Comparison of ENCODE assay signal across 8 cellular contexts in the genomic region with DNA sequence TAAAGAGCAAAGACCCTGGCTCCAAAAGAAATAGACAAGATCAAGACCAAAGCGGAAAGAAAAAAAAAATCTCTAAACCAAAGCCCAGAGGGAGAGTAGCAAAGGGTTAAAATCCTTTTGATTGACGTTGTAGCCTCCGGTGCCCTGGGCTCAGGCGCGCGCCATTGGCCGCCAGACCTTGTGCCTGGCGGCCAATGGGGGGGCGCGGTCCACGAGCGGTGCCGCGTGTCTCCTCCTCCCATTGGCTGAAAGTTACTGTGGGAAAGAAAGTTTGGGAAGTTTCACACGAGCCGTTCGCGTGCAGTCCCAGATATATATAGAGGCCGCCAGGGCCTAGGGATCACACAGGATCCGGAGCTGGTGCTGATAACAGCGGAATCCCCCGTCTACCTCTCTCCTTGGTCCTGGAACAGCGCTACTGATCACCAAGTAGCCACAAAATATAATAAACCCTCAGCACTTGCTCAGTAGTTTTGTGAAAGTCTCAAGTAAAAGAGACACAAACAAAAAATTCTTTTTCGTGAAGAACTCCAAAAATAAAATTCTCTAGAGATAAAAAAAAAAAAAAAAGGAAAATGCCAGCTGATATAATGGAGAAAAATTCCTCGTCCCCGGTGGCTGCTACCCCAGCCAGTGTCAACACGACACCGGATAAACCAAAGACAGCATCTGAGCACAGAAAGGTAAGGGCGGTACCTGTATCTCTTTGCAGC. TPM values are rescaled to one million over a fixed set of nuclear protein-coding genes. Genes with fewer than 3 reads are reported as not detected.
DNase-seq lines count a peak whose midpoint lies in the region; ATAC-seq and TF ChIP-seq lines count a peak whose summit lies in the region.

HES1 (plus strand) TSS at position 343 of the 713 bp plus-strand sequence; CDS start at position 576, 233 bp downstream.

- 1% methylated on average over 27 of the region's 29 CpGs for WGBS in SK-N-SH (ENCODE audit: low lambda C conversion rate)

- no peaks in the 10 kb centered on the region for H3K9me2 ChIP-seq in SK-N-SH

- DNase-seq in DMS 273 (lab: John Stamatoyannopoulos, UW; ENCODE audit: unreplicated experiment) (peak; percentile 99), NCI-H1048 (lab: John Stamatoyannopoulos, UW) (peak; percentile 72), SK-N-SH (peak; percentile 85), T47D (ENCODE audit: low read depth in 1 of 2, low spot score in 1 of 2) (peak; percentile 100), iPS DF 19.7 (ENCODE audit: low read depth, low spot score) (peak; percentile 90), pulmonary artery endothelial cell (ENCODE audit: low read depth, low spot score) (peak; percentile 94), SKM-1 (lab: John Stamatoyannopoulos, UW; ENCODE audit: unreplicated experiment) (no peak)

- ATAC-seq in GM21717 (IDR thresholded peaks at IDR 0.05; ENCODE audit: unreplicated experiment): peak; percentile 27

- H3K4me2 ChIP-seq in SK-N-SH: peak within 1 kb of the TSS; percentile 99

- peak within 1 kb of the TSS; percentile 96 for H3K9ac ChIP-seq in SK-N-SH

- peaks cover 0 to 7% of the 10 kb centered on the region in 2 experiments for H3K36me3 ChIP-seq in SK-N-SH (replicated peaks in 1 of 2; ENCODE audit: control insufficient read depth in 1 of 2, insufficient read depth in 2 of 2, low read length in 1 of 2)

- CTCF ChIA-PET in SK-N-SH (lab: Yijun Ruan, JAX): interaction anchor here (0.7 to 7.7 kb wide), 18 partner anchors 11 to 470 kb away, joined by 3 to 94 read pairs (median 4); no protein-coding TSS in a partner anchor

- H3K4me3 ChIP-seq in SK-N-SH (ENCODE audit: low read depth in 2 of 2, low read length in 1 of 2): peak within 1 kb of the TSS; percentile 71 to 83

- in situ Hi-C loops in T47D (cut with HindIII; ENCODE audit: low pct_unique_long_range_greater_than_20kb, low sequenced_read_pairs): no loop called here

- H3F3A ChIP-seq in SK-N-SH (replicated peaks; ENCODE audit: insufficient read depth): peaks cover 56% of the 10 kb centered on the region

- POLR2A ChIA-PET in SK-N-SH (lab: Yijun Ruan, JAX): interaction anchor here (0.6 to 1.4 kb wide), 3 partner anchors 32 to 330 kb away, joined by 3 to 6 read pairs (median 4); no protein-coding TSS in a partner anchor

- peaks cover 23 to 65% of the 10 kb centered on the region in 2 experiments; a peak in 3 of 4 replicates for H3K4me1 ChIP-seq in SK-N-SH (ENCODE audit: control insufficient read depth in 1 of 2, insufficient read depth in 2 of 2, low read depth in 1 of 2, low read length in 1 of 2)

- H2AFZ ChIP-seq in SK-N-SH (ENCODE audit: low read depth): peak within 1 kb of the TSS; percentile 75

- peaks cover 26% of the 10 kb centered on the region for H4K20me1 ChIP-seq in SK-N-SH (ENCODE audit: insufficient read depth)

- TF ChIP-seq CTCF in SK-N-SH (IDR thresholded peaks at IDR 0.05): no peak

- H3K9me3 ChIP-seq in SK-N-SH: no peaks in the 10 kb centered on the region

- peaks cover 21% of the 10 kb centered on the region for H3K79me2 ChIP-seq in SK-N-SH (ENCODE audit: insufficient read depth)

- peak within 1 kb of the TSS; percentile 94 to 96 for H3K27ac ChIP-seq in SK-N-SH (ENCODE audit: low read depth in 2 of 2, low read length in 1 of 2)

- TF ChIP-seq RAD21 in SK-N-SH (IDR thresholded peaks at IDR 0.05; ENCODE audit: low read length): no peak; the same call in 1 of the 2 replicates

- no peaks in the 10 kb centered on the region for H3K27me3 ChIP-seq in SK-N-SH (ENCODE audit: insufficient read depth)

- TF ChIP-seq EP300 in SK-N-SH (IDR thresholded peaks at IDR 0.05; ENCODE audit: borderline replicate concordance in 1 of 2, low read depth in 1 of 2, low read length in 1 of 2): no peak

TF ChIP-seq in SK-N-SH, 30 proteins besides CTCF, POLR2A, EP300 and RAD21:
- TF ChIP-seq, protein P1, sequence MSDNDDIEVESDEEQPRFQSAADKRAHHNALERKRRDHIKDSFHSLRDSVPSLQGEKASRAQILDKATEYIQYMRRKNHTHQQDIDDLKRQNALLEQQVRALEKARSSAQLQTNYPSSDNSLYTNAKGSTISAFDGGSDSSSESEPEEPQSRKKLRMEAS (IDR thresholded peaks at IDR 0.05; ENCODE audit: low read depth): peak; percentile 90
- TF ChIP-seq TEAD4 (IDR thresholded peaks at IDR 0.05; ENCODE audit: borderline replicate concordance, insufficient read depth): no peak
- TF ChIP-seq SIN3A (IDR thresholded peaks at IDR 0.05; ENCODE audit: borderline replicate concordance, low read depth, low read length): peak; percentile 91; the same call in 1 of the 2 replicates
- peak; percentile 91 for TF ChIP-seq RCOR1 (IDR thresholded peaks at IDR 0.05; ENCODE audit: low read length)
- TF ChIP-seq RXRA (IDR thresholded peaks at IDR 0.05; ENCODE audit: borderline replicate concordance, low read depth): no peak
- TF ChIP-seq, protein P2, sequence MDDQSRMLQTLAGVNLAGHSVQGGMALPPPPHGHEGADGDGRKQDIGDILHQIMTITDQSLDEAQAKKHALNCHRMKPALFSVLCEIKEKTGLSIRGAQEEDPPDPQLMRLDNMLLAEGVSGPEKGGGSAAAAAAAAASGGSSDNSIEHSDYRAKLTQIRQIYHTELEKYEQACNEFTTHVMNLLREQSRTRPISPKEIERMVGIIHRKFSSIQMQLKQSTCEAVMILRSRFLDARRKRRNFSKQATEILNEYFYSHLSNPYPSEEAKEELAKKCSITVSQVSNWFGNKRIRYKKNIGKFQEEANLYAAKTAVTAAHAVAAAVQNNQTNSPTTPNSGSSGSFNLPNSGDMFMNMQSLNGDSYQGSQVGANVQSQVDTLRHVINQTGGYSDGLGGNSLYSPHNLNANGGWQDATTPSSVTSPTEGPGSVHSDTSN (IDR thresholded peaks at IDR 0.05): peak; percentile 95
- TF ChIP-seq CHD2 (IDR thresholded peaks at IDR 0.05; ENCODE audit: low read length, partially characterized antibody): peak; percentile 25
- TF ChIP-seq FOSL2 (IDR thresholded peaks at IDR 0.05; ENCODE audit: borderline replicate concordance, low read depth): no peak
- no peak for TF ChIP-seq MEF2A (IDR thresholded peaks at IDR 0.05; ENCODE audit: borderline replicate concordance, low read depth)
- peak; percentile 55; the same call in 1 of the 2 replicates for TF ChIP-seq MXI1 (IDR thresholded peaks at IDR 0.05; ENCODE audit: low read depth, low read length)
- TF ChIP-seq YY1 (IDR thresholded peaks at IDR 0.05; ENCODE audit: low read depth): peak; percentile 26; the same call in 1 of the 2 replicates
- peak; percentile 85 for TF ChIP-seq TAF1 (IDR thresholded peaks at IDR 0.05; ENCODE audit: borderline replicate concordance, low read depth, low read length)
- TF ChIP-seq POLR2AphosphoS5 (IDR thresholded peaks at IDR 0.05; ENCODE audit: low read depth, low read length): peak; percentile 94
- TF ChIP-seq RFX5 (IDR thresholded peaks at IDR 0.05; ENCODE audit: low read length): peak; percentile 82; the same call in 1 of the 2 replicates
- TF ChIP-seq TCF12 (IDR thresholded peaks at IDR 0.05): no peak; the same call in 1 of the 2 replicates
- TF ChIP-seq, protein P3, sequence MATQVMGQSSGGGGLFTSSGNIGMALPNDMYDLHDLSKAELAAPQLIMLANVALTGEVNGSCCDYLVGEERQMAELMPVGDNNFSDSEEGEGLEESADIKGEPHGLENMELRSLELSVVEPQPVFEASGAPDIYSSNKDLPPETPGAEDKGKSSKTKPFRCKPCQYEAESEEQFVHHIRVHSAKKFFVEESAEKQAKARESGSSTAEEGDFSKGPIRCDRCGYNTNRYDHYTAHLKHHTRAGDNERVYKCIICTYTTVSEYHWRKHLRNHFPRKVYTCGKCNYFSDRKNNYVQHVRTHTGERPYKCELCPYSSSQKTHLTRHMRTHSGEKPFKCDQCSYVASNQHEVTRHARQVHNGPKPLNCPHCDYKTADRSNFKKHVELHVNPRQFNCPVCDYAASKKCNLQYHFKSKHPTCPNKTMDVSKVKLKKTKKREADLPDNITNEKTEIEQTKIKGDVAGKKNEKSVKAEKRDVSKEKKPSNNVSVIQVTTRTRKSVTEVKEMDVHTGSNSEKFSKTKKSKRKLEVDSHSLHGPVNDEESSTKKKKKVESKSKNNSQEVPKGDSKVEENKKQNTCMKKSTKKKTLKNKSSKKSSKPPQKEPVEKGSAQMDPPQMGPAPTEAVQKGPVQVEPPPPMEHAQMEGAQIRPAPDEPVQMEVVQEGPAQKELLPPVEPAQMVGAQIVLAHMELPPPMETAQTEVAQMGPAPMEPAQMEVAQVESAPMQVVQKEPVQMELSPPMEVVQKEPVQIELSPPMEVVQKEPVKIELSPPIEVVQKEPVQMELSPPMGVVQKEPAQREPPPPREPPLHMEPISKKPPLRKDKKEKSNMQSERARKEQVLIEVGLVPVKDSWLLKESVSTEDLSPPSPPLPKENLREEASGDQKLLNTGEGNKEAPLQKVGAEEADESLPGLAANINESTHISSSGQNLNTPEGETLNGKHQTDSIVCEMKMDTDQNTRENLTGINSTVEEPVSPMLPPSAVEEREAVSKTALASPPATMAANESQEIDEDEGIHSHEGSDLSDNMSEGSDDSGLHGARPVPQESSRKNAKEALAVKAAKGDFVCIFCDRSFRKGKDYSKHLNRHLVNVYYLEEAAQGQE (IDR thresholded peaks at IDR 0.05; ENCODE audit: low read depth, low read length): peak; percentile 94
- peak; percentile 62 for TF ChIP-seq NFIC (IDR thresholded peaks at IDR 0.05; ENCODE audit: borderline replicate concordance)
- TF ChIP-seq IRF3 (IDR thresholded peaks at IDR 0.05; ENCODE audit: low read depth, low read length): peak; percentile 35

RNA-seq across cellular contexts. Expression of gene HES1, which starts in this region (rescaled TPM):
- polyA plus RNA-seq in SK-N-SH (2012; rRNA removed): 152 and 225 TPM in 2 replicates
- polyA plus RNA-seq in SK-N-SH (2012; cell fraction: cytosol; rRNA removed): 98.1 and 119 TPM in 2 replicates
- 440 and 504 TPM in 2 replicates for polyA plus RNA-seq in SK-N-SH (2012; cell fraction: nucleus; rRNA removed)
- 18.9 and 23.8 TPM in 2 replicates for total RNA-seq in pulmonary artery endothelial cell
